1 cellular context compared by ENCODE assay signal in the genomic region with DNA sequence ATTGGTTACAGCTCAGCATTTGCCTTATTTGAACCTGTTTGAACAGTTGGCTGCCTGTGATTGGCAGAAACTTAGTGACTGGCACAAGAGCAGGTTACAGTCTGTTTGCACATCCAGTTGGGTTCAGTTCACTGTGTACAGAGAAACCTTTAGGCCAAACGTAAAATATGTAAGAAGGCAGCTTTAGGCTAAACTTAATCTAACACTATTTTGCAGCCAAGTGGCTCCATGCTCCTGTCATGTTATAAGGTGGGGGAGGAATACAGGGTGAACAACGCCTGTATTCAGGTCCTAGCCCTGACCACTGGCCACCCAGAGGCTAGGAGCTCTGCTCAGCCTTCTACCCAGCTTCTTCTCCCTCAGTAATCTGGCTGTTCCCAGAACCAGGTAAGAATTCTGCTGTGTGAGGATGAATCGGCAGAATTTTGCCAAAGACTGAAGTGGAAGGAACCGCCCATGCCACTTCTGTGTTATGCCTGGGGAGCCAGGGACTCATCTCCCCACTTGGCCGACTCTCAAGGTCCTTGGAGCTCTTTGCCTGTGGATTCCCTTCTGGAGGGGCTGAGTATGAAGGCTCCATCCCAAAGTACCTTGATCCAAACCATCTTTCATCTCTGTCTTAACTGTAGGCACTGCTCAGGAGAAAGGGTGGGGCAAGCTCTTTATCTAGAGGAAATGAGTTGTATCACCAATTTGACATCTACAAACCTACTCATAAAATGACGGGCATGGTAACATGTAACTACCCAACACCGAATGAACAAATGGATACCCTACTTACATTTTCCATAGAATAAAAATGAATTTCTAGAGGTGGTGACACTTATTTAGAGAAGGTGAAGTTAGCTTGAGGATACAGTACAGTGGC.
TF ChIP-seq lines count a peak whose summit lies in the region.

No MANE protein-coding gene starts in this region.

TF ChIP-seq in K562, 482 proteins besides CTCF, POLR2A, EP300 and RAD21 (continued from another document and continues in another):
- TF ChIP-seq MGA (IDR thresholded peaks at IDR 0.05) (peak; percentile 51; the same call in 1 of the 2 replicates), RCOR1 (IDR thresholded peaks at IDR 0.05; ENCODE audit: borderline replicate concordance in 1 of 2, low read depth in 2 of 2, low read length in 2 of 2) (peak in 1 of 2 experiments; percentile 77; a peak in 2 of 4 replicates), KLF6 (CRISPR knock-in tag; IDR thresholded peaks at IDR 0.05; ENCODE audit: borderline replicate concordance) (peak; percentile 59; the same call in 1 of the 2 replicates), BHLHE40 (IDR thresholded peaks at IDR 0.05; ENCODE audit: low read length) (0 out of 2 replicates have a peak, but pooled peaks have one; percentile 3), SUPT5H (IDR thresholded peaks at IDR 0.05) (no peak), ZNF589 (CRISPR knock-in tag; IDR thresholded peaks at IDR 0.05; ENCODE audit: low read depth) (no peak), KDM5B (IDR thresholded peaks at IDR 0.05; ENCODE audit: insufficient replicate concordance, low read depth, low read length) (no peak), ZNF175 (CRISPR knock-in tag; IDR thresholded peaks at IDR 0.05; ENCODE audit: low read depth) (peak; percentile 81), ZNF318 (IDR thresholded peaks at IDR 0.05; ENCODE audit: borderline replicate concordance in 1 of 2, low read depth in 1 of 2) (no peak), HDAC8 (tag; IDR thresholded peaks at IDR 0.05) (no peak), HDAC1 (IDR thresholded peaks at IDR 0.05) (peak in 1 of 2 experiments; percentile 54; a peak in 1 of 4 replicates), RFX1 (IDR thresholded peaks at IDR 0.05) (no peak), NFIC (IDR thresholded peaks at IDR 0.05) (no peak), MNT (conservative IDR thresholded peaks at IDR 0.05) (peak; percentile 24 to 41; a peak in 3 of 4 replicates), JUNB (CRISPR knock-in tag; conservative IDR thresholded peaks at IDR 0.05) (no peak), ZKSCAN3 (CRISPR knock-in tag; IDR thresholded peaks at IDR 0.05) (no peak), PATZ1 (CRISPR knock-in tag; IDR thresholded peaks at IDR 0.05; ENCODE audit: borderline replicate concordance) (no peak), TCF7L2 (IDR thresholded peaks at IDR 0.05; ENCODE audit: low read depth, low read length) (no peak), NR4A1 (CRISPR knock-in tag; IDR thresholded peaks at IDR 0.05) (no peak), NR4A1 (tag; IDR thresholded peaks at IDR 0.05) (0 out of 2 replicates have a peak, but pooled peaks have one; percentile 70), POLR3A (IDR thresholded peaks at IDR 0.05; ENCODE audit: borderline replicate concordance, extremely low read depth, insufficient read depth, insufficient read length) (no peak), GABPB1 (CRISPR knock-in tag; IDR thresholded peaks at IDR 0.05) (no peak), ZNF717 (CRISPR knock-in tag; IDR thresholded peaks at IDR 0.05) (no peak), RBBP5 (IDR thresholded peaks at IDR 0.05; ENCODE audit: borderline replicate concordance, insufficient read depth, low read length, poor library complexity, severe bottlenecking) (peak; percentile 60)
- TF ChIP-seq, protein P1, sequence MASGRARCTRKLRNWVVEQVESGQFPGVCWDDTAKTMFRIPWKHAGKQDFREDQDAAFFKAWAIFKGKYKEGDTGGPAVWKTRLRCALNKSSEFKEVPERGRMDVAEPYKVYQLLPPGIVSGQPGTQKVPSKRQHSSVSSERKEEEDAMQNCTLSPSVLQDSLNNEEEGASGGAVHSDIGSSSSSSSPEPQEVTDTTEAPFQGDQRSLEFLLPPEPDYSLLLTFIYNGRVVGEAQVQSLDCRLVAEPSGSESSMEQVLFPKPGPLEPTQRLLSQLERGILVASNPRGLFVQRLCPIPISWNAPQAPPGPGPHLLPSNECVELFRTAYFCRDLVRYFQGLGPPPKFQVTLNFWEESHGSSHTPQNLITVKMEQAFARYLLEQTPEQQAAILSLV (tag; IDR thresholded peaks at IDR 0.05), result peak; percentile 67; the same call in 1 of the 2 replicates
